In genomic region chr7:4973728-4974198, GRCh38 we compare ENCODE assay signal across 8 cellular contexts. TPM values are rescaled to one million over a fixed set of nuclear protein-coding genes. Genes with fewer than 3 reads are reported as not detected.
DNase-seq lines count a peak whose midpoint lies in the region; ATAC-seq, FAIRE-seq and TF ChIP-seq lines count a peak whose summit lies in the region.

No MANE protein-coding gene starts in this region.

- H3K4me1 Mint-ChIP-seq in neural progenitor cell = peaks cover 11% of the 10 kb centered on the region

- no peaks in the 10 kb centered on the region for H3K9me3 ChIP-seq in neural progenitor cell (ENCODE audit: low read depth)
- H3K9me3 ChIP-seq in stomach smooth muscle (ENCODE audit: control insufficient read depth in 2 of 2, low read length in 2 of 2) = no peaks in the 10 kb centered on the region

- H2AFZ ChIP-seq in neural progenitor cell (replicated peaks) = peak overlapping the region; percentile 84

- H3K79me2 ChIP-seq in neural progenitor cell (ENCODE audit: low read depth) = peaks cover 20% of the 10 kb centered on the region

- H3K4me1 ChIP-seq in foreskin keratinocyte = no peaks in the 10 kb centered on the region
- peaks cover 5% of the 10 kb centered on the region for H3K4me1 ChIP-seq in neural progenitor cell
- no peaks in the 10 kb centered on the region for H3K4me1 ChIP-seq in stomach smooth muscle (ENCODE audit: control insufficient read depth, insufficient read depth, low read length)

- peak overlapping the region; percentile 58 for H3K9ac ChIP-seq in neural progenitor cell
- H3K9ac ChIP-seq in stomach smooth muscle (ENCODE audit: low read length in 2 of 2) = peak overlapping the region; percentile 42 to 73

- peak overlapping the region; percentile 95 for H3K27ac Mint-ChIP-seq in neural progenitor cell

- no peaks in the 10 kb centered on the region for H3K27me3 ChIP-seq in foreskin keratinocyte
- H3K27me3 ChIP-seq in neural progenitor cell = no peaks in the 10 kb centered on the region
- no peaks in the 10 kb centered on the region for H3K27me3 ChIP-seq in stomach smooth muscle (ENCODE audit: control insufficient read depth in 1 of 2, insufficient read depth in 2 of 2, low read length in 2 of 2)

- TF ChIP-seq POLR2A in H54 (IDR thresholded peaks at IDR 0.05; ENCODE audit: low read depth, low read length) = peak; percentile 92

- FAIRE-seq in H54 (lab: Jason Lieb, UNC) = no peak

- H3K27ac ChIP-seq in foreskin keratinocyte (peak overlapping the region; percentile 61), neural progenitor cell (no peak overlapping the region), stomach smooth muscle (ENCODE audit: low read length) (peak overlapping the region; percentile 53)

- peak overlapping the region; percentile 93 for H3K4me2 ChIP-seq in neural progenitor cell

- H4K20me1 ChIP-seq in neural progenitor cell (ENCODE audit: low read depth) = peaks cover 14% of the 10 kb centered on the region

- peaks cover 7% of the 10 kb centered on the region for H3K9me3 Mint-ChIP-seq in neural progenitor cell

- TF ChIP-seq CTCF in LNCaP clone FGC (IDR thresholded peaks at IDR 0.05; ENCODE audit: control insufficient read depth, extremely low read depth, insufficient read depth) (peak; percentile 82), foreskin keratinocyte (conservative IDR thresholded peaks at IDR 0.05) (peak; percentile 94), neural progenitor cell (IDR thresholded peaks at IDR 0.05) (peak; percentile 83)

- H3F3A ChIP-seq in neural progenitor cell (ENCODE audit: low read depth) = no peaks in the 10 kb centered on the region

- ATAC-seq in foreskin keratinocyte = peak; percentile 95

- H3K36me3 Mint-ChIP-seq in neural progenitor cell = peaks cover 17% of the 10 kb centered on the region

- H3K27me3 Mint-ChIP-seq in neural progenitor cell (ENCODE audit: insufficient read depth, low read depth) = peaks cover 2% of the 10 kb centered on the region

- H3K4me3 ChIP-seq in LNCaP clone FGC (ENCODE audit: low read depth, low read length) = peak overlapping the region; percentile 76
- H3K4me3 ChIP-seq in neural progenitor cell = peak overlapping the region; percentile 80
- H3K4me3 ChIP-seq in stomach smooth muscle (ENCODE audit: low read length in 2 of 2) = peak overlapping the region; percentile 72 to 81

- DNase-seq in GDM1 (lab: John Stamatoyannopoulos, UW) (peak; percentile 91), H54 (ENCODE audit: insufficient read length, low spot score) (peak; percentile 97), LNCaP clone FGC (ENCODE audit: low read depth) (peak; percentile 82), SHP77 treated with DMSO at 0.1 percent for 48 hours (lab: John Stamatoyannopoulos, UW) (peak; percentile 95), foreskin keratinocyte (peak; percentile 57 to 78), neural progenitor cell (ENCODE audit: low spot score) (peak; percentile 96)
- DNase-seq in activated gamma-delta T cell treated with anti-CD3 and anti-CD28 coated beads, Interleukin-2, amount 50 U/mL, for 16 hours (ENCODE audit: low read depth) = peak; percentile 94

- H3K36me3 ChIP-seq in neural progenitor cell (peaks cover 11% of the 10 kb centered on the region), stomach smooth muscle (ENCODE audit: control insufficient read depth in 2 of 2, insufficient read depth in 2 of 2, low read length in 2 of 2) (peaks cover 3 to 10% of the 10 kb centered on the region in 2 donors)

- peak overlapping the region; percentile 99 for H3K4me3 Mint-ChIP-seq in neural progenitor cell

RNA-seq across cellular contexts. Expression of gene MMD2, which starts 14.8 kb away (rescaled TPM):
- total RNA-seq in foreskin keratinocyte (not detected in 2 replicates), neural progenitor cell (ENCODE audit: low replicate concordance) (0.28 TPM in 1 of 2 replicates, not detected in the other)
- polyA plus RNA-seq in foreskin keratinocyte = not detected in 2 replicates
